ENCODE assay signal across 17 cellular contexts in genomic region chr12:104510145-104510872, GRCh38. TPM values are rescaled to one million over a fixed set of nuclear protein-coding genes. Genes with fewer than 3 reads are reported as not detected.
A peak's percentile ranks its signal among the peaks of the same experiment; 100 is the strongest.
DNase-seq lines count a peak whose midpoint lies in the region; ATAC-seq and TF ChIP-seq lines count a peak whose summit lies in the region.
"Had no signal": no experiment of that assay in that cellular context is flagged by ENCODE, and none has a peak within 500 bp of the region (broad histone marks: within the 10 kb centered on the region; RNA-seq: fewer than 3 reads in every experiment).

No MANE protein-coding gene starts in this region.

- TF ChIP-seq CTCF in CD14-positive monocyte (IDR thresholded peaks at IDR 0.05) (no peak), activated B cell treated with CpG ODN at 0.5 μM for 24 hours (IDR thresholded peaks at IDR 0.05) (no peak), mesothelial cell of epicardium (IDR thresholded peaks at IDR 0.05; ENCODE audit: unreplicated experiment) (no peak), upper lobe of right lung (IDR thresholded peaks at IDR 0.05) (no peak)

- H3K4me1 ChIP-seq in CD8-positive, alpha-beta memory T cell (ENCODE audit: insufficient read depth, low read length), result peaks cover 55% of the 10 kb centered on the region
- H3K4me1 ChIP-seq in upper lobe of right lung, result peaks cover 26% of the 10 kb centered on the region
- H3K4me1 ChIP-seq: parathyroid adenoma, SJSA1 had no signal

- H3K36me3 Mint-ChIP-seq in CD14-positive monocyte, result peaks cover 32 to 40% of the 10 kb centered on the region in 2 donors
- H3K36me3 Mint-ChIP-seq in CD8-positive, alpha-beta memory T cell, result peaks cover 0 to 12% (median 5%) of the 10 kb centered on the region in 3 donors
- no peaks in the 10 kb centered on the region for H3K36me3 Mint-ChIP-seq in activated B cell treated with CpG ODN at 0.5 μM for 24 hours (ENCODE audit: low read depth)
- no peaks in the 10 kb centered on the region for H3K36me3 Mint-ChIP-seq in mesothelial cell of epicardium

- H3K27me3 Mint-ChIP-seq in CD14-positive monocyte (ENCODE audit: low read depth in 3 of 3), result peaks cover 0 to 2% (median 0%) of the 10 kb centered on the region in 3 donors
- H3K27me3 Mint-ChIP-seq in CD8-positive, alpha-beta memory T cell, result no peaks in the 10 kb centered on the region
- H3K27me3 Mint-ChIP-seq in activated B cell treated with CpG ODN at 0.5 μM for 24 hours, result no peaks in the 10 kb centered on the region
- H3K27me3 Mint-ChIP-seq in mesothelial cell of epicardium (ENCODE audit: low read depth), result peaks cover 3% of the 10 kb centered on the region

- H3K27ac ChIP-seq in CD8-positive, alpha-beta memory T cell (ENCODE audit: low read depth, low read length), result no peak overlapping the region
- H3K27ac ChIP-seq in upper lobe of right lung, result no peak overlapping the region
- H3K27ac ChIP-seq: parathyroid adenoma, SJSA1, tibial artery had no signal

- POLR2A ChIA-PET in CD8-positive, alpha-beta memory T cell (lab: Charles Lee), result interaction anchor here (0.6 kb wide), 1 partner anchor 231 kb away, joined by 3 read pairs; no protein-coding TSS in a partner anchor
- POLR2A ChIA-PET in activated B cell treated with CpG ODN at 0.5 μM for 24 hours (lab: Charles Lee), result interaction anchor here (1.5 to 2.1 kb wide), 2 partner anchors 32 to 66 kb away, joined by 5 read pairs; no protein-coding TSS in a partner anchor

- DNase-seq in CD14-positive monocyte (ENCODE audit: low spot score) (no peak), activated B cell treated with CpG ODN at 0.5 μM for 24 hours (no peak), mesothelial cell of epicardium (ENCODE audit: low spot score in 2 of 2, unreplicated experiment in 2 of 2) (no peak), RPMI8226 (no peak), upper lobe of right lung (no peak)
- DNase-seq in CD8-positive, alpha-beta memory T cell, result no peak
- DNase-seq: activated naive CD4-positive, alpha-beta T cell; BE2C; effector CD4-positive, alpha-beta T cell; mucosa of descending colon; NCI-H187; NCI-H526; small intestine; tibial artery had no signal

- intact Hi-C loops in CD14-positive monocyte (cut with micrococcal nuclease) (no loop called here), activated B cell treated with CpG ODN at 0.5 μM for 24 hours (cut with micrococcal nuclease) (no loop called here), upper lobe of right lung (cut with DNase I) (no loop called here)

- no peak overlapping the region for H3K4me3 ChIP-seq in CD8-positive, alpha-beta memory T cell (ENCODE audit: low read length)
- H3K4me3 ChIP-seq in upper lobe of right lung, result no peak overlapping the region
- H3K4me3 ChIP-seq: mucosa of descending colon, SJSA1, tibial artery had no signal

- H3K4me3 Mint-ChIP-seq in CD14-positive monocyte (peak overlapping the region in 1 of 2 donors; percentile 4), activated B cell treated with CpG ODN at 0.5 μM for 24 hours (no peak overlapping the region), mesothelial cell of epicardium (no peak overlapping the region)
- H3K4me3 Mint-ChIP-seq in CD8-positive, alpha-beta memory T cell, result peak overlapping the region in 4 of 7 donors; percentile 18 to 51 (median 45)

- ATAC-seq in activated B cell treated with CpG ODN at 0.5 μM for 24 hours (ENCODE audit: low read depth) (no peak), GM18519 (IDR thresholded peaks at IDR 0.05; ENCODE audit: low FRiP score, unreplicated experiment) (no peak), upper lobe of right lung (no peak)
- ATAC-seq: mucosa of descending colon had no signal

- H3K27ac Mint-ChIP-seq in CD14-positive monocyte, result peak overlapping the region in 4 of 7 donors; percentile 1 to 51 (median 44)
- peak overlapping the region in 6 of 8 donors; percentile 13 to 81 (median 58) for H3K27ac Mint-ChIP-seq in CD8-positive, alpha-beta memory T cell
- peak overlapping the region; percentile 67 for H3K27ac Mint-ChIP-seq in activated B cell treated with CpG ODN at 0.5 μM for 24 hours
- peak overlapping the region; percentile 7 for H3K27ac Mint-ChIP-seq in mesothelial cell of epicardium

- CTCF ChIA-PET in CD8-positive, alpha-beta memory T cell (lab: Charles Lee), result no interaction called here
- CTCF ChIA-PET in activated B cell treated with CpG ODN at 0.5 μM for 24 hours (lab: Charles Lee), result no interaction called here

- no peaks in the 10 kb centered on the region for H3K36me3 ChIP-seq in CD8-positive, alpha-beta memory T cell (ENCODE audit: insufficient read depth, low read length)
- H3K36me3 ChIP-seq in upper lobe of right lung, result no peaks in the 10 kb centered on the region
- H3K36me3 ChIP-seq: BE2C, SJSA1, tibial artery had no signal

- peaks cover 0 to 3% (median 0%) of the 10 kb centered on the region in 7 donors for H3K9me3 Mint-ChIP-seq in CD14-positive monocyte
- no peaks in the 10 kb centered on the region for H3K9me3 Mint-ChIP-seq in CD8-positive, alpha-beta memory T cell
- no peaks in the 10 kb centered on the region for H3K9me3 Mint-ChIP-seq in activated B cell treated with CpG ODN at 0.5 μM for 24 hours
- peaks cover 5% of the 10 kb centered on the region for H3K9me3 Mint-ChIP-seq in mesothelial cell of epicardium

- no peaks in the 10 kb centered on the region for H3K9me3 ChIP-seq in CD8-positive, alpha-beta memory T cell (ENCODE audit: low read length)
- no peaks in the 10 kb centered on the region for H3K9me3 ChIP-seq in upper lobe of right lung
- H3K9me3 ChIP-seq: BE2C, mucosa of descending colon, SJSA1, tibial artery had no signal

- peaks cover 63% of the 10 kb centered on the region for H3K4me1 Mint-ChIP-seq in CD14-positive monocyte
- H3K4me1 Mint-ChIP-seq in CD8-positive, alpha-beta memory T cell, result peaks cover 82 to 94% (median 93%) of the 10 kb centered on the region in 3 donors
- H3K4me1 Mint-ChIP-seq in activated B cell treated with CpG ODN at 0.5 μM for 24 hours, result peaks cover 73% of the 10 kb centered on the region
- H3K4me1 Mint-ChIP-seq in mesothelial cell of epicardium, result peaks cover 23% of the 10 kb centered on the region

- no peaks in the 10 kb centered on the region for H3K27me3 ChIP-seq in CD8-positive, alpha-beta memory T cell (ENCODE audit: insufficient read depth, low read length, poor library complexity, severe bottlenecking)
- no peaks in the 10 kb centered on the region for H3K27me3 ChIP-seq in upper lobe of right lung
- H3K27me3 ChIP-seq: BE2C, SJSA1, tibial artery had no signal

RNA-seq across cellular contexts. Expression of gene CHST11, which starts 53.6 kb away (rescaled TPM):
- polyA plus RNA-seq in CD14-positive monocyte, result 10 to 100 TPM; 44.4 to 48.4 TPM
- total RNA-seq in CD8-positive, alpha-beta memory T cell, result 10 to 100 TPM; 47.8 to 51.5 TPM
- polyA plus RNA-seq in CD8-positive, alpha-beta memory T cell, result 76.8 TPM
- 40.1 and 40.6 TPM in 2 replicates for total RNA-seq in activated B cell treated with CpG ODN at 0.5 μM for 24 hours
- 9.0 to 15.0 TPM (median 12.1 TPM) in 3 replicates for total RNA-seq in mesothelial cell of epicardium
- 56.6 TPM for total RNA-seq in upper lobe of right lung

Comparison
In these comparisons a context has a peak if more than half of its experiments do, and no peak if none do; other contexts are left out.
1. H3K27ac Mint-ChIP-seq: peak in every context shown above with its lines; median percentile 67 in activated B cell treated with CpG ODN at 0.5 μM for 24 hours; 58 in CD8-positive, alpha-beta memory T cell; 44 in CD14-positive monocyte; 7 in mesothelial cell of epicardium.
2. H3K4me3 Mint-ChIP-seq: peak in CD8-positive, alpha-beta memory T cell (4 of 7); none in activated B cell treated with CpG ODN at 0.5 μM for 24 hours (single experiment) and mesothelial cell of epicardium (single experiment).